In the genomic region with DNA sequence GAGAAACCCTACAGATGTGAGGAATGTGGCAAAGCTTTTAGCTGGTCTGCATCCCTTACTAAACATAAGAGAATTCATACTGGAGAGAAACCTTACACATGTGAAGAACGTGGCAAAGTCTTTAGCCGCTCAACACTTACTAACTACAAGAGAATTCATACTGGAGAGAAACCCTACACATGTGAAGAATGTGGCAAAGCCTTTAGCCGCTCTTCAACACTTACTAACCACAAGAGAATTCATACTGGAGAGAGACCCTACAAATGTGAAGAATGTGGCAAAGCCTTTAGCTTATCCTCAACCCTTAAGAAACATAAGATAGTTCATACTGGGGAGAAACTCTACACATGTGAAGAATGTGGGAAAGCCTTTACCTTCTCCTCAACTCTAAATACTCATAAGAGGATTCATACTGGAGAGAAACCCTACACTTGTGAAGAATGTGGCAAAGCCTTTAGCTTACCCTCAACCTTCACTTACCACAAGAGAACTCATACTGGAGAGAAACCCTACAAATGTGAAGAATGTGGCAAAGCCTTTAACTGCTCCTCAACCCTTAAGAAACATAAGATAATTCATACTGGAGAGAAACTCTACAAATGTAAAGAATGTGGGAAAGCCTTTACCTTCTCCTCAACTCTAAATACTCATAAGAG, we compare ENCODE assay signal across 5 cellular contexts. TPM values are rescaled to one million over a fixed set of nuclear protein-coding genes. Genes with fewer than 3 reads are reported as not detected.
"Had no signal": no experiment of that assay in that cellular context is flagged by ENCODE, and none has a peak within 500 bp of the region (broad histone marks: within the 10 kb centered on the region; RNA-seq: fewer than 3 reads in every experiment).

No MANE protein-coding gene starts in this region.

RNA-seq across cellular contexts. Expression of gene ZNF716, which starts 19.3 kb away (rescaled TPM):
- total RNA-seq: GM23338, H7, HFFc6, HT1080 had no signal
- polyA plus RNA-seq: GM23338, IgD-negative memory B cell had no signal
